ENCODE assay signal across 8 cellular contexts in the genomic region with DNA sequence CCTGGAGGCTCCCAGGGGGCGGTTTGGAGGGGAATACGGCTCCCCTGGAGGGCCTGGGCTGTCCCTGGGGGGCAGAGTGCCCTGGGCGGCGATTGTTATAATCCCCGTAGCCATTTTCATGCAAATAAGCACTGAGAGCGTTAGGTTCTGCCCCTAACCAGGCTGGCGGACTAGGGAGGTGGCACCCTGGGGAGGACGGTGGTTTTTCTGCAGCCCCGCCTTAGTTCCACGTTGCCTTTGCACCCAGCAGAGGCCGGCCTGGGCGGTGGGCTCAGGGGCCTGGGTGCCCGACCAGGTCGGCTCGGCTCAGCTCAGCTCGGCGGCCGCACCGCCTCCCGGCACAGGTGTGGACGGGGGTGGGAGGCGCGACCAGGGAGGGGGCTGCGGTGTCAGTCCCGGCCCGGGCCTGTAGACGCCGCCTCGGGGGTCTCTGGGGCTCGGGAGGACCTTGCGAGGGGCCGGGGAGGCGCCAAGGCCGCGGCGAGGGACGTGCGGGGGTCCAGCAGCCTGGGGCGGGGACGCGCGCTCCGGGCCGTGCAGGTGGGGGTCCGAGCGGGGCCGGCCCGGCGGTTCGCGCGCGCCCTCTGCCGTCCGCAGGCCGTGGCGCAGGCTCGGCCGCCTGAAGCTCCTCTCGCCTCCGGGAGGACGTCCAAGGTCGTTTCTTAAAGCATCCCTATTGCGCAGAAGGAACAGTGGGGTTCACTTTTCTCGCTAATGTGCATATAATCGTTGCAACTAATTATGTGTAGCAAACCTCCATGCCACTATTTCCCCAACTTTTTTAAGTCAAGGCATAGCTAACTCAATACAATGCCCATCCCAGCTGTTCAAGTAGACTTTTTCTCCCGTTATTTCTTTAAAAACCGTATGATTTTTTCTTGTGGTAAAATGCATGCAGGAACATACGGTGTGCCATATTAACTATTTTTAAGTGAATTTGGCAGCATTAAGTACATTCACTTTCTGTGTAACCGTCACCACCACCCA. TPM values are rescaled to one million over a fixed set of nuclear protein-coding genes. Genes with fewer than 3 reads are reported as not detected.
A peak's percentile ranks its signal among the peaks of the same experiment; 100 is the strongest.
DNase-seq lines count a peak whose midpoint lies in the region; ATAC-seq, FAIRE-seq and TF ChIP-seq lines count a peak whose summit lies in the region.

No MANE protein-coding gene starts in this region.

- no peaks in the 10 kb centered on the region for H3K79me2 ChIP-seq in H1 (ENCODE audit: control insufficient read depth in 1 of 2, insufficient read depth in 2 of 2, low read length in 2 of 2)

- H3K4me1 Mint-ChIP-seq in activated CD8-positive, alpha-beta T cell treated with anti-CD3 and anti-CD28 coated beads, Interleukin-2, amount 10 ng/mL, durations not matched to agents 7 days and 5 days (ENCODE audit: low read depth): peaks cover 15% of the 10 kb centered on the region
- H3K4me1 Mint-ChIP-seq in memory B cell: peaks cover 12% of the 10 kb centered on the region

- peaks cover 6% of the 10 kb centered on the region for H3K9me3 Mint-ChIP-seq in activated CD8-positive, alpha-beta T cell treated with anti-CD3 and anti-CD28 coated beads, Interleukin-2, amount 10 ng/mL, durations not matched to agents 7 days and 5 days (ENCODE audit: insufficient read depth)
- H3K9me3 Mint-ChIP-seq in memory B cell: peaks cover 4% of the 10 kb centered on the region

- peaks cover 0 to 25% (median 15%) of the 10 kb centered on the region in 4 experiments; a peak in 6 of 7 replicates for H3K4me1 ChIP-seq in H1 (replicated peaks in 1 of 4; ENCODE audit: control insufficient read depth in 3 of 4, insufficient read depth in 4 of 4, low read length in 3 of 4)
- peaks cover 34 to 47% (median 43%) of the 10 kb centered on the region in 4 donors for H3K4me1 ChIP-seq in stomach

- no peak overlapping the region for H3K4me3 Mint-ChIP-seq in activated CD8-positive, alpha-beta T cell treated with anti-CD3 and anti-CD28 coated beads, Interleukin-2, amount 10 ng/mL, durations not matched to agents 7 days and 5 days
- H3K4me3 Mint-ChIP-seq in memory B cell: peak overlapping the region; percentile 93

- intact Hi-C loops in stomach (cut with DNase I; ENCODE audit: low total_unique reads): loop anchor here (5.0 kb wide), 1 partner anchor 32 kb away; no protein-coding TSS in a partner anchor

- peak in 2 of 3 experiments; percentile 80 to 91; a peak in 3 of 4 replicates for TF ChIP-seq CTCF in H1 (IDR thresholded peaks at IDR 0.05; ENCODE audit: control extremely low read depth in 1 of 3, insufficient read depth in 1 of 3, low read depth in 1 of 3, low read length in 3 of 3)
- TF ChIP-seq CTCF in stomach (IDR thresholded peaks at IDR 0.05): peak in 4 of 7 experiments; percentile 42 to 94 (median 82)

- no peaks in the 10 kb centered on the region for H3K36me3 Mint-ChIP-seq in activated CD8-positive, alpha-beta T cell treated with anti-CD3 and anti-CD28 coated beads, Interleukin-2, amount 10 ng/mL, durations not matched to agents 7 days and 5 days (ENCODE audit: low read depth)
- H3K36me3 Mint-ChIP-seq in memory B cell: peaks cover 6% of the 10 kb centered on the region

- CTCF ChIA-PET in activated CD8-positive, alpha-beta T cell treated with anti-CD3 and anti-CD28 coated beads, Interleukin-2, amount 10 ng/mL, durations not matched to agents 7 days and 5 days (lab: Charles Lee): interaction anchor here (0.6 to 4.9 kb wide), 37 partner anchors 8 to 516 kb away, joined by 3 to 48 read pairs (median 4); partner anchors contain the start of genes KRTAP5-1 and TOLLIP
- CTCF ChIA-PET in H1 (lab: Charles Lee; ENCODE audit: partially characterized antibody): interaction anchor here (0.6 to 8.2 kb wide), 36 partner anchors 9 to 525 kb away, joined by 3 to 144 read pairs (median 4); partner anchors contain the start of genes KRTAP5-1, KRTAP5-2, KRTAP5-5 and SYT8

- H3K4me3 ChIP-seq in H1 (ENCODE audit: extremely low read depth in 1 of 4, insufficient read depth in 2 of 4, low read depth in 3 of 4, low read length in 4 of 4) (peak overlapping the region in 3 of 4 experiments; percentile 28 to 71 (median 36); a peak in 6 of 8 replicates), stomach (peak overlapping the region; percentile 58 to 67 (median 60))

- H3K27me3 Mint-ChIP-seq in activated CD8-positive, alpha-beta T cell treated with anti-CD3 and anti-CD28 coated beads, Interleukin-2, amount 10 ng/mL, durations not matched to agents 7 days and 5 days (ENCODE audit: low read depth): peaks cover 34% of the 10 kb centered on the region
- H3K27me3 Mint-ChIP-seq in memory B cell: peaks cover 7% of the 10 kb centered on the region

- POLR2A ChIA-PET in activated CD8-positive, alpha-beta T cell treated with anti-CD3 and anti-CD28 coated beads, Interleukin-2, amount 10 ng/mL, durations not matched to agents 7 days and 5 days (lab: Charles Lee): interaction anchor here (1.2 kb wide), 1 partner anchor 345 kb away, joined by 3 read pairs; no protein-coding TSS in a partner anchor
- POLR2A ChIA-PET in H1 (lab: Charles Lee; ENCODE audit: partially characterized antibody): interaction anchor here (1.3 to 2.6 kb wide), 5 partner anchors 10 to 27 kb away, joined by 5 to 34 read pairs (median 6); no protein-coding TSS in a partner anchor

- no peak overlapping the region for H2AK5ac ChIP-seq in H1 (ENCODE audit: low read depth, low read length)

- H3K79me1 ChIP-seq in H1 (ENCODE audit: low read depth, low read length): no peaks in the 10 kb centered on the region

- no peak overlapping the region for H3K18ac ChIP-seq in H1 (ENCODE audit: extremely low read depth, low read length)

- TF ChIP-seq EP300 in H1 (IDR thresholded peaks at IDR 0.05; ENCODE audit: borderline replicate concordance in 1 of 2, low read depth in 2 of 2, low read length in 2 of 2) (no peak), stomach (IDR thresholded peaks at IDR 0.05) (no peak)

- no peak overlapping the region for H2AFZ ChIP-seq in H1 (ENCODE audit: low read length)

- WGBS in H1 (ENCODE audit: extremely low coverage in 1 of 2, insufficient coverage in 1 of 2, insufficient read length in 1 of 2, insufficient replicate concordance in 2 of 2, low coverage in 1 of 2, low lambda C conversion rate in 2 of 2, missing lambda C conversion rate in 1 of 2), 2 experiments: 9% methylated on average over 50 of the region's 70 CpGs; no CpG with 5 or more reads in 1 of the 2 experiments
- 2 to 4% (median 3%) methylated on average over 30 to 70 of the region's 70 CpGs for WGBS in stomach, 5 donors

- H4K8ac ChIP-seq in H1 (ENCODE audit: extremely low read depth, insufficient read depth, low read length): 0 out of 2 replicates have a peak overlapping the region, but pooled peaks have one; percentile 71

- no peak overlapping the region for H4K91ac ChIP-seq in H1 (replicated peaks; ENCODE audit: insufficient read length, low read length)

- no peak overlapping the region for H3K9ac ChIP-seq in H1 (replicated peaks in 1 of 4; ENCODE audit: extremely low read depth in 1 of 4, low read depth in 3 of 4, low read length in 3 of 4)

- peak overlapping the region; percentile 48 to 79 for H3K4me2 ChIP-seq in H1 (ENCODE audit: insufficient read depth in 1 of 2, low read depth in 2 of 2, low read length in 2 of 2)

- no peak overlapping the region for H2BK120ac ChIP-seq in H1 (replicated peaks; ENCODE audit: low read depth, low read length)

- ATAC-seq in GM18867 (IDR thresholded peaks at IDR 0.05; ENCODE audit: unreplicated experiment) (peak; percentile 41), memory B cell (ENCODE audit: low read depth) (peak; percentile 68), HG02981 (IDR thresholded peaks at IDR 0.05; ENCODE audit: unreplicated experiment) (no peak)
- ATAC-seq in activated CD8-positive, alpha-beta T cell treated with anti-CD3 and anti-CD28 coated beads, Interleukin-2, amount 10 ng/mL, durations not matched to agents 7 days and 5 days: peak; percentile 54

- H2BK20ac ChIP-seq in H1 (ENCODE audit: low read length): no peak overlapping the region

- no peak overlapping the region for H2BK12ac ChIP-seq in H1 (ENCODE audit: low read depth, low read length)

- peaks cover 18 to 48% (median 44%) of the 10 kb centered on the region in 4 experiments for H3K27me3 ChIP-seq in H1 (replicated peaks in 1 of 4; ENCODE audit: control insufficient read depth in 3 of 4, extremely low read depth in 1 of 4, insufficient read depth in 3 of 4, low read length in 3 of 4)
- peaks cover 0 to 63% (median 11%) of the 10 kb centered on the region in 3 donors for H3K27me3 ChIP-seq in stomach

- no peak overlapping the region for H2BK15ac ChIP-seq in H1 (ENCODE audit: low read length)

- H3K14ac ChIP-seq in H1 (ENCODE audit: insufficient read length): no peak overlapping the region

- H3K23ac ChIP-seq in H1 (ENCODE audit: insufficient read length): no peak overlapping the region

- no peak overlapping the region for H3K27ac Mint-ChIP-seq in activated CD8-positive, alpha-beta T cell treated with anti-CD3 and anti-CD28 coated beads, Interleukin-2, amount 10 ng/mL, durations not matched to agents 7 days and 5 days
- H3K27ac Mint-ChIP-seq in memory B cell: peak overlapping the region; percentile 96

- no peak for TF ChIP-seq POLR2A in H1 (IDR thresholded peaks at IDR 0.05; ENCODE audit: control extremely low read depth in 1 of 2, low read depth in 2 of 2, low read length in 2 of 2)
- no peak for TF ChIP-seq POLR2A in stomach (IDR thresholded peaks at IDR 0.05)

- TF ChIP-seq RAD21 in H1 (IDR thresholded peaks at IDR 0.05 in 1 of 2, conservative IDR thresholded peaks at IDR 0.05 in 1 of 2; ENCODE audit: low read depth in 2 of 2, low read length in 2 of 2): peak; percentile 66 to 85

- H3K9me3 ChIP-seq in H1 (ENCODE audit: insufficient read depth in 2 of 2, low read depth in 1 of 2, low read length in 1 of 2) (peaks cover 0 to 6% of the 10 kb centered on the region in 2 experiments; a peak in 2 of 4 replicates), stomach (peaks cover 0 to 10% (median 8%) of the 10 kb centered on the region in 4 donors)

- H3K4ac ChIP-seq in H1 (replicated peaks; ENCODE audit: insufficient read length, low read depth, low read length): no peak overlapping the region

- peaks cover 2 to 14% of the 10 kb centered on the region in 2 experiments for H4K20me1 ChIP-seq in H1 (replicated peaks in 1 of 2; ENCODE audit: control insufficient read depth in 1 of 2, insufficient read depth in 2 of 2, low read length in 2 of 2)

- H4K5ac ChIP-seq in H1 (ENCODE audit: insufficient read length, low read depth, low read length): no peak overlapping the region

- no peak for FAIRE-seq in H1 (lab: Jason Lieb, UNC)

- no peak overlapping the region for H3K56ac ChIP-seq in H1 (replicated peaks; ENCODE audit: insufficient read length, low read depth, low read length)

- H3K36me3 ChIP-seq in H1 (ENCODE audit: control insufficient read depth in 2 of 4, insufficient read depth in 4 of 4, low read length in 3 of 4) (no peaks in the 10 kb centered on the region), stomach (no peaks in the 10 kb centered on the region)

- no peaks in the 10 kb centered on the region; the same call in 1 of the 2 replicates for H3K23me2 ChIP-seq in H1 (ENCODE audit: low read depth, low read length)

- peak; percentile 83 for DNase-seq in AG08396 (ENCODE audit: low spot score)
- DNase-seq in NCI-H2107 treated with DMSO at 0.1 percent for 48 hours (lab: John Stamatoyannopoulos, UW; ENCODE audit: unreplicated experiment): peak; percentile 83
- peak; percentile 62 for DNase-seq in activated CD8-positive, alpha-beta T cell treated with anti-CD3 and anti-CD28 coated beads, Interleukin-2, amount 10 ng/mL, durations not matched to agents 7 days and 5 days
- DNase-seq in H1 (ENCODE audit: low read depth in 1 of 2, low spot score in 2 of 2): peak in 1 of 2 experiments; percentile 85
- peak; percentile 81 to 84 for DNase-seq in memory B cell (ENCODE audit: low spot score in 2 of 2)
- DNase-seq in stomach: peak; percentile 69

- no peak overlapping the region for H3K27ac ChIP-seq in H1 (ENCODE audit: low read depth, low read length)
- peak overlapping the region; percentile 88 to 95 (median 93) for H3K27ac ChIP-seq in stomach

- no peak overlapping the region for H2BK5ac ChIP-seq in H1 (ENCODE audit: low read depth, low read length)

RNA-seq across cellular contexts. Expression of gene DUSP8, which starts 2.5 kb away (rescaled TPM):
- total RNA-seq in activated CD8-positive, alpha-beta T cell treated with anti-CD3 and anti-CD28 coated beads, Interleukin-2, amount 10 ng/mL, durations not matched to agents 7 days and 5 days: under 1 TPM; 0.13 TPM
- 2.1 and 2.8 TPM in 2 replicates for total RNA-seq in H1 (2021; fragmentation: NEBNext Ultra II Directional; extraction: Animal tissue kit (Norgen Biotek cat#: 25700))
- polyA plus RNA-seq in H1 (2011; rRNA removed): 3.6 and 4.1 TPM in 2 replicates
- 2.4 TPM for polyA plus RNA-seq in H1 (2011; cell fraction: cytosol; rRNA removed)
- 4.9 TPM for polyA plus RNA-seq in H1 (2011; cell fraction: nucleus; rRNA removed)
- 2.1 to 5.2 TPM (median 4.3 TPM) in 4 replicates for polyA plus RNA-seq in H1 (2012, experiment 1 of 2)
- polyA plus RNA-seq in H1 (2012, experiment 2 of 2): 1.3 TPM
- polyA plus RNA-seq in H1 (2013, experiment 1 of 2): 1.7 TPM
- polyA plus RNA-seq in H1 (2013, experiment 2 of 2): 2.1 TPM
- 0.90 and 5.2 TPM in 2 replicates for polyA minus RNA-seq in H1 (2011; rRNA and poly(A)+ RNA removed)
- 2.0 TPM for polyA minus RNA-seq in H1 (2011; cell fraction: cytosol; rRNA and poly(A)+ RNA removed)
- polyA minus RNA-seq in H1 (2011; cell fraction: nucleus; rRNA and poly(A)+ RNA removed): 1.7 TPM
- 10 to 100 TPM in 1 of 5 donors, 1 to 10 TPM in 3, under 1 TPM in 1; 0.58 to 31.6 (median 1.5) TPM for total RNA-seq in stomach
- 1 to 10 TPM; 2.4 to 2.9 (median 2.8) TPM for polyA plus RNA-seq in stomach

RNA-seq across cellular contexts. Expression of gene KRTAP5-1, which starts 10.5 kb away (rescaled TPM):
- not detected for total RNA-seq in activated CD8-positive, alpha-beta T cell treated with anti-CD3 and anti-CD28 coated beads, Interleukin-2, amount 10 ng/mL, durations not matched to agents 7 days and 5 days
- total RNA-seq in H1 (2021; fragmentation: NEBNext Ultra II Directional; extraction: Animal tissue kit (Norgen Biotek cat#: 25700)): not detected in 2 replicates
- polyA plus RNA-seq in H1 (2011; rRNA removed) (not detected in 2 replicates), stomach (under 1 TPM in 1 of 3 donors, not detected in 2; 0.50 TPM)
- not detected for polyA plus RNA-seq in H1 (2011; cell fraction: cytosol; rRNA removed)
- polyA plus RNA-seq in H1 (2011; cell fraction: nucleus; rRNA removed): not detected
- polyA plus RNA-seq in H1 (2012, experiment 1 of 2): 0.27 TPM in 1 of 4 replicates, not detected in the others
- polyA plus RNA-seq in H1 (2012, experiment 2 of 2): not detected
- not detected for polyA plus RNA-seq in H1 (2013, experiment 1 of 2)
- not detected for polyA plus RNA-seq in H1 (2013, experiment 2 of 2)
- polyA minus RNA-seq in H1 (2011; rRNA and poly(A)+ RNA removed): not detected in 2 replicates
- polyA minus RNA-seq in H1 (2011; cell fraction: cytosol; rRNA and poly(A)+ RNA removed): not detected
- polyA minus RNA-seq in H1 (2011; cell fraction: nucleus; rRNA and poly(A)+ RNA removed): not detected
- not detected for total RNA-seq in stomach

RNA-seq across cellular contexts. Expression of gene KRTAP5-2, which starts 23.5 kb away (rescaled TPM):
- total RNA-seq in activated CD8-positive, alpha-beta T cell treated with anti-CD3 and anti-CD28 coated beads, Interleukin-2, amount 10 ng/mL, durations not matched to agents 7 days and 5 days: not detected
- not detected in 2 replicates for total RNA-seq in H1 (2021; fragmentation: NEBNext Ultra II Directional; extraction: Animal tissue kit (Norgen Biotek cat#: 25700))
- not detected in 2 replicates for polyA plus RNA-seq in H1 (2011; rRNA removed)
- polyA plus RNA-seq in H1 (2011; cell fraction: cytosol; rRNA removed): not detected
- not detected for polyA plus RNA-seq in H1 (2011; cell fraction: nucleus; rRNA removed)
- polyA plus RNA-seq in H1 (2012, experiment 1 of 2): 0.25 TPM in 1 of 4 replicates, not detected in the others
- polyA plus RNA-seq in H1 (2012, experiment 2 of 2): not detected
- not detected for polyA plus RNA-seq in H1 (2013, experiment 1 of 2)
- polyA plus RNA-seq in H1 (2013, experiment 2 of 2): not detected
- polyA minus RNA-seq in H1 (2011; rRNA and poly(A)+ RNA removed): not detected in 2 replicates
- polyA minus RNA-seq in H1 (2011; cell fraction: cytosol; rRNA and poly(A)+ RNA removed): not detected
- not detected for polyA minus RNA-seq in H1 (2011; cell fraction: nucleus; rRNA and poly(A)+ RNA removed)
- not detected for total RNA-seq in stomach
- polyA plus RNA-seq in stomach: not detected

RNA-seq across cellular contexts. Expression of gene KRTAP5-3, which starts 33.7 kb away (rescaled TPM):
- not detected for total RNA-seq in activated CD8-positive, alpha-beta T cell treated with anti-CD3 and anti-CD28 coated beads, Interleukin-2, amount 10 ng/mL, durations not matched to agents 7 days and 5 days
- total RNA-seq in H1 (2021; fragmentation: NEBNext Ultra II Directional; extraction: Animal tissue kit (Norgen Biotek cat#: 25700)): not detected in 2 replicates
- polyA plus RNA-seq in H1 (2011; rRNA removed): not detected in 2 replicates
- not detected for polyA plus RNA-seq in H1 (2011; cell fraction: cytosol; rRNA removed)
- polyA plus RNA-seq in H1 (2011; cell fraction: nucleus; rRNA removed): not detected
- polyA plus RNA-seq in H1 (2012, experiment 1 of 2): not detected in 4 replicates
- not detected for polyA plus RNA-seq in H1 (2012, experiment 2 of 2)
- not detected for polyA plus RNA-seq in H1 (2013, experiment 1 of 2)
- polyA plus RNA-seq in H1 (2013, experiment 2 of 2): not detected
- not detected in 2 replicates for polyA minus RNA-seq in H1 (2011; rRNA and poly(A)+ RNA removed)
- not detected for polyA minus RNA-seq in H1 (2011; cell fraction: cytosol; rRNA and poly(A)+ RNA removed)
- polyA minus RNA-seq in H1 (2011; cell fraction: nucleus; rRNA and poly(A)+ RNA removed): not detected
- not detected for total RNA-seq in stomach
- not detected for polyA plus RNA-seq in stomach

RNA-seq across cellular contexts. Expression of gene KRTAP5-4, which starts 47.4 kb away (rescaled TPM):
- total RNA-seq in activated CD8-positive, alpha-beta T cell treated with anti-CD3 and anti-CD28 coated beads, Interleukin-2, amount 10 ng/mL, durations not matched to agents 7 days and 5 days: not detected
- total RNA-seq in H1 (2021; fragmentation: NEBNext Ultra II Directional; extraction: Animal tissue kit (Norgen Biotek cat#: 25700)): not detected in 2 replicates
- polyA plus RNA-seq in H1 (2011; rRNA removed) (not detected in 2 replicates), stomach (not detected)
- polyA plus RNA-seq in H1 (2011; cell fraction: cytosol; rRNA removed): not detected
- not detected for polyA plus RNA-seq in H1 (2011; cell fraction: nucleus; rRNA removed)
- not detected in 4 replicates for polyA plus RNA-seq in H1 (2012, experiment 1 of 2)
- polyA plus RNA-seq in H1 (2012, experiment 2 of 2): not detected
- not detected for polyA plus RNA-seq in H1 (2013, experiment 1 of 2)
- polyA plus RNA-seq in H1 (2013, experiment 2 of 2): not detected
- not detected in 2 replicates for polyA minus RNA-seq in H1 (2011; rRNA and poly(A)+ RNA removed)
- polyA minus RNA-seq in H1 (2011; cell fraction: cytosol; rRNA and poly(A)+ RNA removed): not detected
- polyA minus RNA-seq in H1 (2011; cell fraction: nucleus; rRNA and poly(A)+ RNA removed): not detected
- not detected for total RNA-seq in stomach
